ENCODE assay signal across 1 cellular context in genomic region chr2:86821842-86822241, GRCh38.
TF ChIP-seq lines count a peak whose summit lies in the region.

No MANE protein-coding gene starts in this region.

TF ChIP-seq in H1, 55 proteins besides CTCF, POLR2A, EP300 and RAD21:
- TF ChIP-seq JUND (IDR thresholded peaks at IDR 0.05; ENCODE audit: low read length) = no peak
- no peak for TF ChIP-seq FOSL1 (IDR thresholded peaks at IDR 0.05; ENCODE audit: insufficient read depth, low read depth, low read length)
- no peak for TF ChIP-seq SIX5 (IDR thresholded peaks at IDR 0.05; ENCODE audit: low read depth, low read length)
- TF ChIP-seq ATF2 (IDR thresholded peaks at IDR 0.05; ENCODE audit: low read length) = no peak
- no peak for TF ChIP-seq TAF7 (optimal IDR thresholded peaks at IDR 0.05; ENCODE audit: borderline replicate concordance, low read depth, low read length)
- no peak for TF ChIP-seq GABPA (IDR thresholded peaks at IDR 0.05; ENCODE audit: borderline replicate concordance, insufficient read depth, low read length)
- TF ChIP-seq CHD1 (IDR thresholded peaks at IDR 0.05; ENCODE audit: low read depth, low read length) = no peak
- TF ChIP-seq TBP (IDR thresholded peaks at IDR 0.05; ENCODE audit: low read depth, low read length) = no peak
- no peak for TF ChIP-seq SP1 (IDR thresholded peaks at IDR 0.05; ENCODE audit: low read depth, low read length)
- no peak for TF ChIP-seq CHD7 (IDR thresholded peaks at IDR 0.05; ENCODE audit: insufficient replicate concordance, low read length)
- TF ChIP-seq CBX8 (IDR thresholded peaks at IDR 0.05; ENCODE audit: borderline replicate concordance, low read depth, low read length) = no peak
- TF ChIP-seq SIRT6 (IDR thresholded peaks at IDR 0.05; ENCODE audit: low read length) = no peak
- TF ChIP-seq NANOG (IDR thresholded peaks at IDR 0.05; ENCODE audit: insufficient read depth, low read depth, low read length, poor library complexity, severe bottlenecking) = no peak
